Comparison of ENCODE assay signal across 9 cellular contexts in the genomic region with DNA sequence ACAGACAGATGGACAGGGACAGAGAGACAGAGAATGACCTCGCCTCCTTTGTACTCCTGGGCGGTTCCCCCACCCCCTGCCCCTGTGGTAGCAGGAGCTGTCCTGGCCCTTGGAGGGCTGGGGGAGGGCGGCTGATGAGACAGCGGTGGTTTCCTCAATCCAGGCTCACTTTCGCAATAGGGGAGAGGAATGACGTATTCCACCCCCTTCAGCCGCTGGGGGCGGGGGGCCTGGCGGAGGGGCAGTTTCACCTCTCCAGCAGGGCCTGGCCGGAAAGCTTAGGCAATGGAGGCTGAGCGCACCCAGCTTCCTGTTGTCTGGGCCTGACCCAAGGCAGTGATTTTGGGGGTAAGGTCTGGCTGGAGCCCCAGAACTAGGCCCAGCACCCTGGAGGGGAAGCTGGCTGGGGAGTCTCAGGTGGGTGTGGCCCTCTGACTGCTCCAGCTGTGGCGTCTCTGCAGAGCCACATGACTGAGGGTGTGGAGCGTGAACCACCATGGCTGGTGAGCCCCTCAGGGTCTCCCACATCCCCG. TPM values are rescaled to one million over a fixed set of nuclear protein-coding genes. Genes with fewer than 3 reads are reported as not detected.
DNase-seq lines count a peak whose midpoint lies in the region; TF ChIP-seq lines count a peak whose summit lies in the region.
"Had no signal": no experiment of that assay in that cellular context is flagged by ENCODE, and none has a peak within 500 bp of the region (broad histone marks: within the 10 kb centered on the region; RNA-seq: fewer than 3 reads in every experiment).

No MANE protein-coding gene starts in this region.

- no peaks in the 10 kb centered on the region for H3K9me3 ChIP-seq in A673 (ENCODE audit: low read depth, low read length, poor library complexity, severe bottlenecking)
- H3K9me3 ChIP-seq in Loucy (ENCODE audit: insufficient read depth, low read depth, low read length) = no peaks in the 10 kb centered on the region
- H3K9me3 ChIP-seq in colonic mucosa = no peaks in the 10 kb centered on the region
- no peaks in the 10 kb centered on the region for H3K9me3 ChIP-seq in mononuclear cell (ENCODE audit: low read depth, low read length)
- H3K9me3 ChIP-seq: Caco-2 had no signal

- no peaks in the 10 kb centered on the region for H3K27me3 Mint-ChIP-seq in activated CD4-positive, alpha-beta T cell treated with anti-CD3 and anti-CD28 coated beads, Interleukin-2, amount 10 ng/mL, durations not matched to agents 7 days and 5 days

- CTCF ChIA-PET in A673 (lab: Charles Lee) = interaction anchor here (0.6 kb wide), 1 partner anchor 71 kb away, joined by 3 read pairs; no protein-coding TSS in a partner anchor
- CTCF ChIA-PET in activated CD4-positive, alpha-beta T cell treated with anti-CD3 and anti-CD28 coated beads, Interleukin-2, amount 10 ng/mL, durations not matched to agents 7 days and 5 days (lab: Charles Lee) = interaction anchor here (0.6 to 6.2 kb wide), 9 partner anchors 10 to 1055 kb away, joined by 3 to 64 read pairs (median 7); partner anchors contain the start of genes ACBD4 and HEXIM1

- no peak overlapping the region for H3K4me3 ChIP-seq in A673 (ENCODE audit: low read depth, low read length, poor library complexity, severe bottlenecking)
- H3K4me3 ChIP-seq in Loucy (ENCODE audit: low read length, poor library complexity, severe bottlenecking) = peak overlapping the region; percentile 87
- no peak overlapping the region for H3K4me3 ChIP-seq in colonic mucosa
- peak overlapping the region; percentile 40 for H3K4me3 ChIP-seq in mononuclear cell (ENCODE audit: low read length)

- peaks cover 90% of the 10 kb centered on the region for H3K79me2 ChIP-seq in Loucy (ENCODE audit: insufficient read depth, low read length)

- peak overlapping the region; percentile 100 for H3K27ac Mint-ChIP-seq in activated CD4-positive, alpha-beta T cell treated with anti-CD3 and anti-CD28 coated beads, Interleukin-2, amount 10 ng/mL, durations not matched to agents 7 days and 5 days

- TF ChIP-seq CTCF in A673 (conservative IDR thresholded peaks at IDR 0.05; ENCODE audit: low read depth, low read length) (no peak), GM20000 (IDR thresholded peaks at IDR 0.05; ENCODE audit: extremely low read depth, missing control alignments) (no peak), Loucy (conservative IDR thresholded peaks at IDR 0.05; ENCODE audit: low read length) (no peak), colonic mucosa (IDR thresholded peaks at IDR 0.05) (no peak)

- peaks cover 51% of the 10 kb centered on the region for H4K20me1 ChIP-seq in Loucy (ENCODE audit: insufficient read depth, low read length, poor library complexity, severe bottlenecking)

- no TSS peak for BruUV-seq in A673 (replicated peaks; lab: Mats Ljungman, UMichigan)

- intact Hi-C loops in A673 (cut with micrococcal nuclease; ENCODE audit: unreplicated experiment) (no loop called here), colonic mucosa (cut with DNase I) (no loop called here)

- H3K27me3 ChIP-seq in A673 (replicated peaks; ENCODE audit: insufficient read depth, low read depth, low read length, poor library complexity) = no peaks in the 10 kb centered on the region
- no peaks in the 10 kb centered on the region for H3K27me3 ChIP-seq in Loucy (ENCODE audit: insufficient read depth, low read length, poor library complexity, severe bottlenecking)
- H3K27me3 ChIP-seq in colonic mucosa = no peaks in the 10 kb centered on the region
- no peaks in the 10 kb centered on the region for H3K27me3 ChIP-seq in mononuclear cell (ENCODE audit: insufficient read depth, low read length)

- H3K9me3 Mint-ChIP-seq in activated CD4-positive, alpha-beta T cell treated with anti-CD3 and anti-CD28 coated beads, Interleukin-2, amount 10 ng/mL, durations not matched to agents 7 days and 5 days = no peaks in the 10 kb centered on the region

- POLR2A ChIA-PET in A673 (lab: Charles Lee; ENCODE audit: low non-redundant PET) = no interaction called here
- POLR2A ChIA-PET in activated CD4-positive, alpha-beta T cell treated with anti-CD3 and anti-CD28 coated beads, Interleukin-2, amount 10 ng/mL, durations not matched to agents 7 days and 5 days (lab: Charles Lee) = interaction anchor here (1.2 kb wide), 1 partner anchor 20 kb away, joined by 5 read pairs; no protein-coding TSS in a partner anchor

- H3F3A ChIP-seq in Loucy (ENCODE audit: low read depth) = peaks cover 4% of the 10 kb centered on the region

- H3K27ac ChIP-seq in A673 (ENCODE audit: low read depth, low read length, poor library complexity, severe bottlenecking) (peak overlapping the region; percentile 37), colonic mucosa (peak overlapping the region; percentile 84)

- peak overlapping the region; percentile 99 for H3K9ac ChIP-seq in Loucy (ENCODE audit: low read depth, low read length, poor library complexity, severe bottlenecking)
- H3K9ac ChIP-seq in colonic mucosa (ENCODE audit: low read depth in 2 of 2, low read length in 2 of 2) = peak overlapping the region; percentile 58 to 65

- H3K4me3 Mint-ChIP-seq in activated CD4-positive, alpha-beta T cell treated with anti-CD3 and anti-CD28 coated beads, Interleukin-2, amount 10 ng/mL, durations not matched to agents 7 days and 5 days = peak overlapping the region; percentile 97

- DNase-seq in A673 (ENCODE audit: low spot score) = peak; percentile 42
- peak; percentile 89 for DNase-seq in GM20000 (ENCODE audit: low spot score)
- DNase-seq in activated CD4-positive, alpha-beta T cell treated with anti-CD3 and anti-CD28 coated beads, Interleukin-2, amount 10 ng/mL, durations not matched to agents 7 days and 5 days = peak; percentile 68
- DNase-seq in colonic mucosa = peak; percentile 76
- DNase-seq in stimulated activated CD8-positive, alpha-beta memory T cell treated with anti-CD3 and anti-CD28 coated beads, Interleukin-7, amount 100 ng/mL, for 4 hours (ENCODE audit: low read depth in 2 of 2) = peak; percentile 71 to 78
- no peak for DNase-seq in NCI-H774 (lab: John Stamatoyannopoulos, UW)

- H2AFZ ChIP-seq in Loucy (ENCODE audit: low read length) = no peak overlapping the region

- H3K9me2 ChIP-seq in Loucy (replicated peaks; ENCODE audit: low read depth, low read length) = no peaks in the 10 kb centered on the region

- H3K4me1 ChIP-seq in A673 (ENCODE audit: insufficient read depth, low read length, poor library complexity, severe bottlenecking) (peaks cover 5% of the 10 kb centered on the region), Loucy (ENCODE audit: insufficient read depth, low read length, poor library complexity, severe bottlenecking) (peaks cover 67% of the 10 kb centered on the region), colonic mucosa (peaks cover 13% of the 10 kb centered on the region), mononuclear cell (ENCODE audit: insufficient read depth, low read length) (peaks cover 97% of the 10 kb centered on the region)

- peaks cover 85% of the 10 kb centered on the region for H3K4me1 Mint-ChIP-seq in activated CD4-positive, alpha-beta T cell treated with anti-CD3 and anti-CD28 coated beads, Interleukin-2, amount 10 ng/mL, durations not matched to agents 7 days and 5 days

- peaks cover 52% of the 10 kb centered on the region for H3K36me3 Mint-ChIP-seq in activated CD4-positive, alpha-beta T cell treated with anti-CD3 and anti-CD28 coated beads, Interleukin-2, amount 10 ng/mL, durations not matched to agents 7 days and 5 days (ENCODE audit: low read depth)

- no peaks in the 10 kb centered on the region for H3K36me3 ChIP-seq in A673 (ENCODE audit: insufficient read depth, low read length, poor library complexity, severe bottlenecking)
- H3K36me3 ChIP-seq in Loucy (ENCODE audit: insufficient read depth, low read length) = peaks cover 23% of the 10 kb centered on the region; the same call in 1 of the 2 replicates
- no peaks in the 10 kb centered on the region for H3K36me3 ChIP-seq in colonic mucosa

- H3K4me2 ChIP-seq in Loucy (ENCODE audit: low read depth, low read length, poor library complexity, severe bottlenecking) = peak overlapping the region; percentile 87

RNA-seq across cellular contexts. Expression of gene FMNL1, which starts 7.4 kb away (rescaled TPM):
- total RNA-seq in A673 (2021) (1.0 and 1.4 TPM in 2 replicates), colonic mucosa (1 to 10 TPM; 6.8 to 8.4 TPM), mononuclear cell (202 TPM)
- 100 to 1,000 TPM; 391 to 410 TPM for total RNA-seq in activated CD4-positive, alpha-beta T cell treated with anti-CD3 and anti-CD28 coated beads, Interleukin-2, amount 10 ng/mL, durations not matched to agents 7 days and 5 days

RNA-seq across cellular contexts. Expression of gene SPATA32, which starts 32.8 kb away (rescaled TPM):
- total RNA-seq in A673 (2021) = 0.22 TPM in 1 of 2 replicates, not detected in the other
- under 1 TPM; 0.27 to 0.67 TPM for total RNA-seq in activated CD4-positive, alpha-beta T cell treated with anti-CD3 and anti-CD28 coated beads, Interleukin-2, amount 10 ng/mL, durations not matched to agents 7 days and 5 days
- total RNA-seq in colonic mucosa = not detected
- 0.10 TPM for total RNA-seq in mononuclear cell
- total RNA-seq: Caco-2 had no signal

Comparison
In these comparisons a context has a peak if more than half of its experiments do, and no peak if none do; other contexts are left out.
1. H3K4me3 ChIP-seq: peak in Loucy (single experiment) and mononuclear cell (single experiment); none in A673 (single experiment) and colonic mucosa (single experiment).
2. RNA of gene FMNL1, which starts 7.4 kb away (total RNA-seq): 391 to 410 TPM in activated CD4-positive, alpha-beta T cell treated with anti-CD3 and anti-CD28 coated beads, Interleukin-2, amount 10 ng/mL, durations not matched to agents 7 days and 5 days and 202 TPM in mononuclear cell (single experiment); 6.8 to 8.4 TPM in colonic mucosa and 1.0 to 1.4 TPM in A673; every median in the first group is over 10 times any median in the second.